14 cellular contexts compared by ENCODE assay signal in genomic region chr4:183783933-183784622, GRCh38.
A peak's percentile ranks its signal among the peaks of the same experiment; 100 is the strongest.
DNase-seq lines count a peak whose midpoint lies in the region; ATAC-seq and TF ChIP-seq lines count a peak whose summit lies in the region.
"Had no signal": no experiment of that assay in that cellular context is flagged by ENCODE, and none has a peak within 500 bp of the region (broad histone marks: within the 10 kb centered on the region; RNA-seq: fewer than 3 reads in every experiment).

No MANE protein-coding gene starts in this region.

- H3K27me3 ChIP-seq in adipocyte (replicated peaks; ENCODE audit: control insufficient read depth, insufficient read depth, low read length): peaks cover 3% of the 10 kb centered on the region
- no peaks in the 10 kb centered on the region for H3K27me3 ChIP-seq in heart right ventricle
- no peaks in the 10 kb centered on the region for H3K27me3 ChIP-seq in MM.1S (replicated peaks; ENCODE audit: insufficient read depth, low read length)

- H3K9ac ChIP-seq in adipocyte (ENCODE audit: low read length) (no peak overlapping the region), MM.1S (ENCODE audit: low read length) (no peak overlapping the region)

- H2AFZ ChIP-seq in MM.1S (ENCODE audit: low read length): no peak overlapping the region

- DNase-seq in GM04504 (ENCODE audit: low read depth) (peak; percentile 29), adipocyte (ENCODE audit: low read depth) (peak; percentile 62), heart right ventricle (peak in 1 of 2 donors; percentile 66), sciatic nerve (ENCODE audit: low spot score) (no peak), ACHN (no peak), MM.1S (no peak)
- no peak for DNase-seq in NK-92 treated with Interleukin-12 subunit alpha and Interleukin-12 subunit beta, amount 100 ng/mL, for 24 hours (lab: John Stamatoyannopoulos, UW)
- DNase-seq: activated B cell treated with CpG ODN at 0.5 μM for 24 hours; activated T-cell treated with anti-CD3 and anti-CD28 coated beads, Interleukin-2, amount 50 U/mL, for 72 hours; C1 segment of cervical spinal cord; central memory CD4-positive, alpha-beta T cell; NCI-H345; stimulated activated naive CD4-positive, alpha-beta T cell had no signal

- H3K9me3 ChIP-seq in adipocyte (ENCODE audit: control insufficient read depth, low read length) (no peaks in the 10 kb centered on the region), heart right ventricle (peaks cover 0 to 4% (median 0%) of the 10 kb centered on the region in 11 donors), MM.1S (replicated peaks; ENCODE audit: insufficient read depth, low read length) (no peaks in the 10 kb centered on the region)

- no peaks in the 10 kb centered on the region for H4K20me1 ChIP-seq in MM.1S (ENCODE audit: insufficient read depth, low read length)

- no peaks in the 10 kb centered on the region for H3K9me2 ChIP-seq in MM.1S (replicated peaks; ENCODE audit: insufficient read depth, low read length)

- no peaks in the 10 kb centered on the region for H3K79me2 ChIP-seq in MM.1S (ENCODE audit: low read length)

- H3K4me1 ChIP-seq in adipocyte (ENCODE audit: control insufficient read depth, insufficient read depth, low read length) (peaks cover 13% of the 10 kb centered on the region), heart right ventricle (peaks cover 0 to 35% (median 16%) of the 10 kb centered on the region in 9 donors), MM.1S (ENCODE audit: low read length) (no peaks in the 10 kb centered on the region)

- H3F3A ChIP-seq in MM.1S (ENCODE audit: insufficient read depth, low read length): no peaks in the 10 kb centered on the region

- 18 to 33% methylated on average over 7 of the region's 7 CpGs for WGBS in heart right ventricle, 2 donors

- TF ChIP-seq CTCF in heart right ventricle (IDR thresholded peaks at IDR 0.05): no peak
- TF ChIP-seq CTCF in MM.1S (IDR thresholded peaks at IDR 0.05; ENCODE audit: low read length): no peak

- ATAC-seq in heart right ventricle (peak; percentile 91 to 96 (median 94)), sciatic nerve (peak; percentile 92), HG02938 (IDR thresholded peaks at IDR 0.05; ENCODE audit: unreplicated experiment) (no peak)
- ATAC-seq: activated T-cell treated with anti-CD3 and anti-CD28 coated beads, Interleukin-2, amount 50 U/mL, for 72 hours had no signal

- no peak overlapping the region for H3K4me2 ChIP-seq in MM.1S (ENCODE audit: low read depth, low read length)

- H3K4me3 ChIP-seq in adipocyte (ENCODE audit: low read length): no peak overlapping the region
- no peak overlapping the region for H3K4me3 ChIP-seq in heart right ventricle
- H3K4me3 ChIP-seq in MM.1S (ENCODE audit: low read length): no peak overlapping the region

- H3K27ac ChIP-seq in heart right ventricle (peak overlapping the region in 9 of 10 donors; percentile 15 to 74 (median 58)), MM.1S (ENCODE audit: low read length) (no peak overlapping the region)

- in situ Hi-C loops in ACHN (cut with HindIII; ENCODE audit: low pct_ligation_motif_present, low pct_unique_long_range_greater_than_20kb, low sequenced_read_pairs): no loop called here

- intact Hi-C loops in heart right ventricle (cut with DNase I): no loop called here
- intact Hi-C loops in sciatic nerve (cut with DNase I): no loop called here

- H3K36me3 ChIP-seq in adipocyte (ENCODE audit: control insufficient read depth, insufficient read depth, low read length, severe bottlenecking) (no peaks in the 10 kb centered on the region), heart right ventricle (no peaks in the 10 kb centered on the region), MM.1S (replicated peaks; ENCODE audit: insufficient read depth, low read length) (no peaks in the 10 kb centered on the region)

Comparison
In these comparisons a context has a peak if more than half of its experiments do, and no peak if none do; other contexts are left out.
1. DNase-seq: peak in GM04504 (single experiment) and adipocyte (single experiment); none in sciatic nerve (single experiment), ACHN (single experiment), NK-92 treated with Interleukin-12 subunit alpha and Interleukin-12 subunit beta, amount 100 ng/mL, for 24 hours (single experiment) and MM.1S (single experiment).